Comparison of ENCODE assay signal across 1 cellular context in the genomic region with DNA sequence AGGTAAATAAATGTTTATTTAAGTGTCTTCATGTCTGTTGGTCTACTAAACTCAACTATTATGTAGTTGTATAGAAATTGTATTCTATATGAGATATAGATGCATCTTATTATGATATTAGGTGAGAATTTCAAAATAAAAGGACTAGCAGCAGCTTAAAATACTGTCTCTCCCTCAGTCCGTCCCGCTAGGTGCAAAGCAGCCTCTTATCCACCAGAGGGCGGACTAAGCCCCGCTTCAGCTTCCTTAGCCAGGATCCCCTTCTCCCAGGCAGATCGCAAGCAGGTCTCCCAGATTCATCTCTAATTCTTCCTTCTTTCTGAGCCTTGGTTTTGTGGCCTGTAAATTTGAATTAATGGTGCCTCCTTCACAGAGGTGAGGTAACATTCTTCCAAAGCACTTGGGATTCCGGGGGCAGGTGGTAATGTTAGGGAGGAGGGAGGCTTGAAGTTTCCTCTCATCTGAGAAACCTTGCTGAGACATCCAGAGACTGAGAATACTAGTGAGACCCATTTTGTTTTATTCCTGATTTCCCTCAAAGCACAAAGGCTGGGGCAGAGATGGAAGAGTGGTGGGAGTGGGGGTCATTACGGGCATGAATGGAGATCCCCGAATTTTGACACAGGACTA.
TF ChIP-seq lines count a peak whose summit lies in the region.

No MANE protein-coding gene starts in this region.

TF ChIP-seq in H1, 55 proteins besides CTCF, POLR2A, EP300 and RAD21 (continued from another document):
- TF ChIP-seq CHD7 (IDR thresholded peaks at IDR 0.05; ENCODE audit: insufficient replicate concordance, low read length) (no peak), SAP30 (IDR thresholded peaks at IDR 0.05; ENCODE audit: insufficient read depth, insufficient replicate concordance, low read length) (no peak), SP2 (IDR thresholded peaks at IDR 0.05; ENCODE audit: low read length) (no peak), RBBP5 (IDR thresholded peaks at IDR 0.05; ENCODE audit: borderline replicate concordance, low read depth, low read length) (no peak), CEBPB (IDR thresholded peaks at IDR 0.05; ENCODE audit: low read depth, low read length) (no peak), RNF2 (IDR thresholded peaks at IDR 0.05; ENCODE audit: borderline replicate concordance, low read depth, low read length, missing control alignments, poor library complexity, severe bottlenecking) (no peak), NANOG (IDR thresholded peaks at IDR 0.05; ENCODE audit: insufficient read depth, low read depth, low read length, poor library complexity, severe bottlenecking) (no peak), TAF1 (IDR thresholded peaks at IDR 0.05; ENCODE audit: low read depth, low read length) (no peak), FOSL1 (IDR thresholded peaks at IDR 0.05; ENCODE audit: insufficient read depth, low read depth, low read length) (no peak), PHF8 (conservative IDR thresholded peaks at IDR 0.05; ENCODE audit: low read depth, low read length) (no peak), SRF (IDR thresholded peaks at IDR 0.05; ENCODE audit: low read depth, low read length) (no peak), NRF1 (IDR thresholded peaks at IDR 0.05; ENCODE audit: low read depth, low read length) (no peak), KDM4A (IDR thresholded peaks at IDR 0.05; ENCODE audit: low read depth, low read length, severe bottlenecking) (no peak), SIX5 (IDR thresholded peaks at IDR 0.05; ENCODE audit: low read depth, low read length) (no peak), CHD2 (IDR thresholded peaks at IDR 0.05; ENCODE audit: low read length) (no peak)
- TF ChIP-seq, protein P1, sequence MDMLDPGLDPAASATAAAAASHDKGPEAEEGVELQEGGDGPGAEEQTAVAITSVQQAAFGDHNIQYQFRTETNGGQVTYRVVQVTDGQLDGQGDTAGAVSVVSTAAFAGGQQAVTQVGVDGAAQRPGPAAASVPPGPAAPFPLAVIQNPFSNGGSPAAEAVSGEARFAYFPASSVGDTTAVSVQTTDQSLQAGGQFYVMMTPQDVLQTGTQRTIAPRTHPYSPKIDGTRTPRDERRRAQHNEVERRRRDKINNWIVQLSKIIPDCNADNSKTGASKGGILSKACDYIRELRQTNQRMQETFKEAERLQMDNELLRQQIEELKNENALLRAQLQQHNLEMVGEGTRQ (IDR thresholded peaks at IDR 0.05; ENCODE audit: low read length) = no peak
